ENCODE assay signal across 16 cellular contexts in genomic region chr1:205065666-205066065, GRCh38. TPM values are rescaled to one million over a fixed set of nuclear protein-coding genes. Genes with fewer than 3 reads are reported as not detected.
A peak's percentile ranks its signal among the peaks of the same experiment; 100 is the strongest.
DNase-seq lines count a peak whose midpoint lies in the region; ATAC-seq and TF ChIP-seq lines count a peak whose summit lies in the region.
"Had no signal": no experiment of that assay in that cellular context is flagged by ENCODE, and none has a peak within 500 bp of the region (broad histone marks: within the 10 kb centered on the region; RNA-seq: fewer than 3 reads in every experiment).

No MANE protein-coding gene starts in this region.

- H3K27me3 ChIP-seq in neuronal stem cell (ENCODE audit: control insufficient read depth in 3 of 3, insufficient read depth in 3 of 3, low read depth in 1 of 3, low read length in 3 of 3) (peaks cover 0 to 2% (median 0%) of the 10 kb centered on the region in 3 experiments), mesenchymal stem cell (ENCODE audit: control insufficient read depth in 1 of 2, insufficient read depth in 1 of 2, low read length in 2 of 2) (peaks cover 12 to 39% of the 10 kb centered on the region in 2 experiments)

- H2AFZ ChIP-seq in neuronal stem cell (ENCODE audit: low read length): no peak overlapping the region
- H2AFZ ChIP-seq in mesenchymal stem cell (ENCODE audit: low read depth, low read length): no peak overlapping the region

- WGBS in neuronal stem cell (ENCODE audit: extremely low coverage in 2 of 2, insufficient read length in 2 of 2, insufficient replicate concordance in 1 of 2), 2 donors: no CpG with 5 or more reads among the region's 14 CpGs
- WGBS in mesenchymal stem cell: 92% methylated on average over 14 of the region's 14 CpGs

- H3K27ac Mint-ChIP-seq in chondrocyte (ENCODE audit: unreplicated experiment): no peak overlapping the region
- H3K27ac Mint-ChIP-seq: CD14-positive monocyte; CD8-positive, alpha-beta T cell; IgD-negative memory B cell had no signal

- no peak overlapping the region for H3K4me3 ChIP-seq in neuronal stem cell (ENCODE audit: low read length in 2 of 2)
- H3K4me3 ChIP-seq in mesenchymal stem cell (ENCODE audit: insufficient read depth in 1 of 2, low read depth in 1 of 2, low read length in 2 of 2): no peak overlapping the region
- H3K4me3 ChIP-seq: A549 had no signal

- H2BK120ac ChIP-seq in neuronal stem cell (ENCODE audit: low read depth, low read length) (no peak overlapping the region), mesenchymal stem cell (ENCODE audit: low read depth, low read length) (no peak overlapping the region)

- peaks cover 3% of the 10 kb centered on the region for H3K27me3 Mint-ChIP-seq in chondrocyte (ENCODE audit: low read depth)

- H2BK5ac ChIP-seq in neuronal stem cell (ENCODE audit: low read length) (no peak overlapping the region), mesenchymal stem cell (ENCODE audit: low read depth, low read length, poor library complexity, severe bottlenecking) (no peak overlapping the region)

- peak; percentile 84 for DNase-seq in chondrocyte (ENCODE audit: low spot score)
- DNase-seq in ecto neural progenitor cell (ENCODE audit: low spot score): peak; percentile 34
- DNase-seq in neuronal stem cell (ENCODE audit: low spot score): no peak
- no peak for DNase-seq in substantia nigra (lab: John Stamatoyannopoulos, UW)
- DNase-seq in mesenchymal stem cell: no peak
- DNase-seq in NCI-H2227 treated with DMSO at 0.1 percent for 48 hours (lab: John Stamatoyannopoulos, UW): no peak
- DNase-seq in NCI-H82 (lab: John Stamatoyannopoulos, UW): no peak
- DNase-seq: CD8-positive, alpha-beta T cell; COR-L47; DND-41 had no signal

- H2BK15ac ChIP-seq in neuronal stem cell (ENCODE audit: low read length) (no peak overlapping the region), mesenchymal stem cell (ENCODE audit: low read depth, poor library complexity, severe bottlenecking) (no peak overlapping the region)

- H3K9ac ChIP-seq in neuronal stem cell (ENCODE audit: low read depth, low read length, poor library complexity) (no peak overlapping the region), mesenchymal stem cell (ENCODE audit: low read length) (no peak overlapping the region)

- H4K91ac ChIP-seq in neuronal stem cell (ENCODE audit: low read depth, low read length, poor library complexity): no peak overlapping the region
- no peak overlapping the region for H4K91ac ChIP-seq in mesenchymal stem cell (ENCODE audit: low read length)

- no peak overlapping the region for H4K8ac ChIP-seq in neuronal stem cell (ENCODE audit: low read depth, low read length)
- no peak overlapping the region for H4K8ac ChIP-seq in mesenchymal stem cell (ENCODE audit: low read length)

- no peaks in the 10 kb centered on the region for H3K36me3 Mint-ChIP-seq in chondrocyte (ENCODE audit: low read depth)
- H3K36me3 Mint-ChIP-seq: CD14-positive monocyte; CD8-positive, alpha-beta T cell had no signal

- H3K27ac ChIP-seq in neuronal stem cell (replicated peaks; ENCODE audit: low read length) (no peak overlapping the region), substantia nigra (ENCODE audit: low read depth, low read length, poor library complexity, severe bottlenecking) (peak overlapping the region; percentile 2), mesenchymal stem cell (ENCODE audit: low read length, poor library complexity, severe bottlenecking) (no peak overlapping the region)
- H3K27ac ChIP-seq: A549 had no signal

- peaks cover 8% of the 10 kb centered on the region for H3K4me1 Mint-ChIP-seq in chondrocyte (ENCODE audit: low read depth)
- H3K4me1 Mint-ChIP-seq: CD14-positive monocyte had no signal

- H3K4ac ChIP-seq in neuronal stem cell (ENCODE audit: low read length): no peak overlapping the region
- H3K4ac ChIP-seq in mesenchymal stem cell (ENCODE audit: low read depth in 1 of 2, low read length in 2 of 2): no peak overlapping the region

- no peaks in the 10 kb centered on the region for H3K9me3 ChIP-seq in neuronal stem cell (replicated peaks in 1 of 2; ENCODE audit: control insufficient read depth in 2 of 2, insufficient read depth in 1 of 2, low read depth in 1 of 2, low read length in 2 of 2)
- no peaks in the 10 kb centered on the region for H3K9me3 ChIP-seq in mesenchymal stem cell (ENCODE audit: control insufficient read depth, low read length)
- H3K9me3 ChIP-seq: A549 had no signal

- H3K14ac ChIP-seq in neuronal stem cell (ENCODE audit: low read length) (no peak overlapping the region), mesenchymal stem cell (ENCODE audit: low read length in 2 of 2) (no peak overlapping the region)

- H3K18ac ChIP-seq in neuronal stem cell (ENCODE audit: low read length): no peak overlapping the region
- H3K18ac ChIP-seq in mesenchymal stem cell (ENCODE audit: low read depth in 1 of 2, low read length in 2 of 2): no peak overlapping the region

- H3K36me3 ChIP-seq in neuronal stem cell (replicated peaks in 1 of 2; ENCODE audit: control insufficient read depth in 2 of 2, insufficient read depth in 2 of 2, low read length in 2 of 2): no peaks in the 10 kb centered on the region
- no peaks in the 10 kb centered on the region for H3K36me3 ChIP-seq in mesenchymal stem cell (ENCODE audit: control insufficient read depth in 1 of 2, insufficient read depth in 2 of 2, low read depth in 1 of 2, low read length in 2 of 2)

- no peak overlapping the region for H3K4me3 Mint-ChIP-seq in chondrocyte (ENCODE audit: unreplicated experiment)
- H3K4me3 Mint-ChIP-seq: CD14-positive monocyte; CD8-positive, alpha-beta T cell; IgD-negative memory B cell had no signal

- H3K4me2 ChIP-seq in neuronal stem cell (ENCODE audit: insufficient read depth, low read length, poor library complexity, severe bottlenecking): no peak overlapping the region
- H3K4me2 ChIP-seq in mesenchymal stem cell (ENCODE audit: low read length, poor library complexity, severe bottlenecking): no peak overlapping the region
- H3K4me2 ChIP-seq: A549 had no signal

- no peak for ATAC-seq in HG02870 (IDR thresholded peaks at IDR 0.05; ENCODE audit: unreplicated experiment)
- ATAC-seq: CD8-positive, alpha-beta T cell had no signal

- H3K4me1 ChIP-seq in neuronal stem cell (ENCODE audit: control insufficient read depth in 2 of 2, insufficient read depth in 1 of 2, low read depth in 1 of 2, low read length in 2 of 2): peaks cover 3 to 6% of the 10 kb centered on the region in 2 donors
- peaks cover 6% of the 10 kb centered on the region for H3K4me1 ChIP-seq in mesenchymal stem cell (ENCODE audit: control insufficient read depth, insufficient read depth, low read depth, low read length)
- H3K4me1 ChIP-seq: A549 had no signal

- no peak for TF ChIP-seq CTCF in chondrocyte (IDR thresholded peaks at IDR 0.05)

- H3K23ac ChIP-seq in neuronal stem cell (ENCODE audit: low read depth, low read length, poor library complexity): peak overlapping the region; percentile 35
- H3K23ac ChIP-seq in mesenchymal stem cell (ENCODE audit: low read length in 2 of 2): no peak overlapping the region

- H2BK12ac ChIP-seq in neuronal stem cell (ENCODE audit: low read length) (no peak overlapping the region), mesenchymal stem cell (ENCODE audit: low read length in 2 of 2) (no peak overlapping the region)

- no peaks in the 10 kb centered on the region for H3K9me3 Mint-ChIP-seq in chondrocyte (ENCODE audit: low read depth)
- H3K9me3 Mint-ChIP-seq: CD14-positive monocyte; CD8-positive, alpha-beta T cell; IgD-negative memory B cell had no signal

- H3K79me1 ChIP-seq in neuronal stem cell (ENCODE audit: low read depth, low read length): no peaks in the 10 kb centered on the region
- H3K79me1 ChIP-seq in mesenchymal stem cell (replicated peaks; ENCODE audit: low read length, poor library complexity, severe bottlenecking): no peaks in the 10 kb centered on the region

- H2AK5ac ChIP-seq in neuronal stem cell (ENCODE audit: low read depth, low read length) (peak overlapping the region; percentile 31), mesenchymal stem cell (ENCODE audit: low read length, severe bottlenecking) (no peak overlapping the region)

RNA-seq across cellular contexts. Expression of gene TMEM81, which starts 18.6 kb away (rescaled TPM):
- 2.5 to 3.8 TPM (median 3.7 TPM) in 3 replicates for total RNA-seq in chondrocyte
- polyA plus RNA-seq in neuronal stem cell (2013, experiment 1 of 2): 2.2 TPM
- 2.4 TPM for polyA plus RNA-seq in neuronal stem cell (2013, experiment 2 of 2)
- 0.73 TPM for polyA plus RNA-seq in mesenchymal stem cell (2013, experiment 1 of 2)
- 0.73 TPM for polyA plus RNA-seq in mesenchymal stem cell (2013, experiment 2 of 2)

RNA-seq across cellular contexts. Expression of gene CNTN2, which starts 22.7 kb away (rescaled TPM):
- total RNA-seq in chondrocyte: not detected in 3 replicates
- 0.66 TPM for polyA plus RNA-seq in neuronal stem cell (2013, experiment 1 of 2)
- 0.66 TPM for polyA plus RNA-seq in neuronal stem cell (2013, experiment 2 of 2)
- polyA plus RNA-seq in mesenchymal stem cell (2013, experiment 1 of 2): not detected
- polyA plus RNA-seq in mesenchymal stem cell (2013, experiment 2 of 2): not detected
- total RNA-seq: CD8-positive, alpha-beta T cell; HT-29 had no signal
- polyA plus RNA-seq: A549, BJ, CD14-positive monocyte, IgD-negative memory B cell had no signal

RNA-seq across cellular contexts. Expression of gene RBBP5, which starts 56.1 kb away (rescaled TPM):
- 12.4 to 14.4 TPM (median 13.6 TPM) in 3 replicates for total RNA-seq in chondrocyte
- polyA plus RNA-seq in neuronal stem cell (2013, experiment 1 of 2): 12.4 TPM
- polyA plus RNA-seq in neuronal stem cell (2013, experiment 2 of 2): 12.8 TPM
- polyA plus RNA-seq in mesenchymal stem cell (2013, experiment 1 of 2): 7.9 TPM
- polyA plus RNA-seq in mesenchymal stem cell (2013, experiment 2 of 2): 7.9 TPM

Comparison
In these comparisons a context has a peak if more than half of its experiments do, and no peak if none do; other contexts are left out.
1. DNase-seq: peak in chondrocyte (single experiment) and ecto neural progenitor cell (single experiment); none in neuronal stem cell (single experiment), substantia nigra (0 of 49), mesenchymal stem cell (single experiment), NCI-H2227 treated with DMSO at 0.1 percent for 48 hours (single experiment) and NCI-H82 (single experiment).